8 cellular contexts compared by ENCODE assay signal in the genomic region with DNA sequence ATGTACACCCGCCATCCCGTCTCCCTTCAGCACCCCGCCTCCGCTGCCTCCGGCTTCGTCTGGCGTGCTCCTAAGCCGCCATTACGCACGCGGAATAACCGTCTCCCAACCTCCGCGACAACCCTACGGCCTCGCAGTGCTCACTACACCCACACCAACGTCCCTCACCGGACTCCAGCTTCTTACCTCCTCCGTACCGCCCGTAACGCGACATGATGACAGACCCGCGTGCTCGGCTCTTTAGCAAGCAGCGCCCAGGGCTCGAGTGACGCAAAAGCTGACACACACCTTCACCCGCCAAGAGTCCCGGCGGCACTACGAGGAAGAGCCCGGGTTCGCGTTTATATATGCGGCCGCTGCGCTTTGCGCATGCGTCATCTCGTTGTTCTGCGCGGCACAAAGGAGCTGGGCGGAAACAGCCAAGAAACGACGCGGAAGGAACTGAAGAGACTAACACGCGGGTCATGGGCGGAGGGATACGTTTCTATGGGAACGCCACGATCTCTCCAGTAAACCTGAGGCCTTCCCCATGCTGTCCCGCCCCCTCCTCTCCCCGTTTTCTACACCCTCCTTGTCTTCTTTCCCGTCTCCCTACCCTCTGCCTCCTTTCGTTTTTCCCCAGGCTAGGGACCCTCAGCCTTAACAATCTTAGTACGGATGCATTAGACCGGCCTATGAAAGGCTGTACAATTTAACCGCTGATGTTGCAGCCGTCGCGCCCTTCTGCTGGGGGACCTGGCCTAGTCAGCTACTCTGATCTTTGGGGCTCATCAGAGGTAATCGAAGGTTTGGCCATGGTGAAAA. TPM values are rescaled to one million over a fixed set of nuclear protein-coding genes. Genes with fewer than 3 reads are reported as not detected.
DNase-seq lines count a peak whose midpoint lies in the region; TF ChIP-seq lines count a peak whose summit lies in the region.

Gene SRSF7 (minus strand): TSS at position 319 of the 804 bp plus-strand sequence. CDS start 105 bp downstream, at position 214.

- no peaks in the 10 kb centered on the region for H3K9me2 ChIP-seq in SK-N-SH

- H3K79me2 ChIP-seq in SK-N-SH (ENCODE audit: insufficient read depth), result peaks cover 49% of the 10 kb centered on the region

- peaks cover 43% of the 10 kb centered on the region for H4K20me1 ChIP-seq in SK-N-SH (ENCODE audit: insufficient read depth)

- TF ChIP-seq EP300 in SK-N-SH (IDR thresholded peaks at IDR 0.05; ENCODE audit: borderline replicate concordance in 1 of 2, low read depth in 1 of 2, low read length in 1 of 2), result peak; percentile 30 to 38; a peak in 3 of 4 replicates

- H3K27me3 ChIP-seq in SK-N-SH (ENCODE audit: insufficient read depth), result no peaks in the 10 kb centered on the region

- peak within 1 kb of the TSS; percentile 92 to 94 for H3K4me3 ChIP-seq in SK-N-SH (ENCODE audit: low read depth in 2 of 2, low read length in 1 of 2)

- peaks cover 48% of the 10 kb centered on the region for H3K36me3 Mint-ChIP-seq in HFFc6 (ENCODE audit: low read depth)

- POLR2A ChIA-PET in SK-N-SH (lab: Yijun Ruan, JAX), result interaction anchor here (0.6 to 2.3 kb wide), 55 partner anchors 8 to 1429 kb away, joined by 3 to 65 read pairs (median 5); partner anchors contain the start of genes ATL2, CYP1B1, DHX57 and GEMIN6

- H3F3A ChIP-seq in SK-N-SH (replicated peaks; ENCODE audit: insufficient read depth), result peaks cover 29% of the 10 kb centered on the region

- peak within 1 kb of the TSS; percentile 92 to 100 for H3K27ac ChIP-seq in SK-N-SH (ENCODE audit: low read depth in 2 of 2, low read length in 1 of 2)

- peaks cover 38 to 39% of the 10 kb centered on the region in 2 experiments for H3K36me3 ChIP-seq in SK-N-SH (replicated peaks in 1 of 2; ENCODE audit: control insufficient read depth in 1 of 2, insufficient read depth in 2 of 2, low read length in 1 of 2)

- peaks cover 5% of the 10 kb centered on the region for H3K9me3 Mint-ChIP-seq in HFFc6

- CTCF ChIA-PET in SK-N-SH (lab: Yijun Ruan, JAX), result interaction anchor here (0.7 to 4.5 kb wide), 6 partner anchors 10 to 375 kb away, joined by 3 to 24 read pairs (median 5); partner anchors contain the start of gene ATL2

- peaks cover 39 to 42% of the 10 kb centered on the region in 2 experiments for H3K4me1 ChIP-seq in SK-N-SH (ENCODE audit: control insufficient read depth in 1 of 2, insufficient read depth in 2 of 2, low read depth in 1 of 2, low read length in 1 of 2)

- peak within 1 kb of the TSS; percentile 95 for H3K27ac Mint-ChIP-seq in HFFc6

- H2AFZ ChIP-seq in SK-N-SH (ENCODE audit: low read depth), result peak within 1 kb of the TSS; percentile 93

- TF ChIP-seq CTCF in HFFc6 (IDR thresholded peaks at IDR 0.05), result no peak
- TF ChIP-seq CTCF in SK-N-SH (IDR thresholded peaks at IDR 0.05), result no peak

- H3K9ac ChIP-seq in SK-N-SH, result peak within 1 kb of the TSS; percentile 97

- peak within 1 kb of the TSS; percentile 93 for H3K4me3 Mint-ChIP-seq in HFFc6

- peak; percentile 96 for DNase-seq in GM04503 (ENCODE audit: low read depth)
- DNase-seq in HFFc6, result peak; percentile 99
- DNase-seq in NCI-H1048 (lab: John Stamatoyannopoulos, UW), result peak; percentile 98
- DNase-seq in SK-N-SH, result peak; percentile 98
- DNase-seq in activated naive CD4-positive, alpha-beta T cell treated with anti-CD3 and anti-CD28 coated beads, Interleukin-2, amount 50 U/mL, for 16 hours, result peak; percentile 95
- peak; percentile 97 for DNase-seq in germinal center (ENCODE audit: low spot score)
- DNase-seq in non-pigmented ciliary epithelial cell (ENCODE audit: low read depth), result peak; percentile 97
- peak; percentile 100 for DNase-seq in superior temporal gyrus (ENCODE audit: extremely low spot score)

- no peak for TF ChIP-seq RAD21 in SK-N-SH (IDR thresholded peaks at IDR 0.05; ENCODE audit: low read length)

- peak within 1 kb of the TSS; percentile 91 for H3K4me2 ChIP-seq in SK-N-SH

- WGBS in SK-N-SH (ENCODE audit: low lambda C conversion rate), result 3% methylated on average over 63 of the region's 65 CpGs

- H3K9me3 ChIP-seq in SK-N-SH, result no peaks in the 10 kb centered on the region

- H3K27me3 Mint-ChIP-seq in HFFc6 (ENCODE audit: insufficient read depth), result peaks cover 10% of the 10 kb centered on the region

- H3K4me1 Mint-ChIP-seq in HFFc6 (ENCODE audit: low read depth), result peaks cover 50% of the 10 kb centered on the region

TF ChIP-seq in SK-N-SH, 30 proteins besides CTCF, POLR2A, EP300 and RAD21 (continues in another document):
- TF ChIP-seq NFIC (IDR thresholded peaks at IDR 0.05; ENCODE audit: borderline replicate concordance) (no peak; the same call in 1 of the 2 replicates), ZBTB33 (IDR thresholded peaks at IDR 0.05; ENCODE audit: borderline replicate concordance, low read depth) (no peak), EZH2phosphoT487 (IDR thresholded peaks at IDR 0.05; ENCODE audit: borderline replicate concordance, low read depth) (no peak), RCOR1 (IDR thresholded peaks at IDR 0.05; ENCODE audit: low read length) (peak; percentile 64), TEAD4 (IDR thresholded peaks at IDR 0.05; ENCODE audit: borderline replicate concordance, insufficient read depth) (0 out of 2 replicates have a peak, but pooled peaks have one; percentile 39), ELF1 (IDR thresholded peaks at IDR 0.05) (peak; percentile 90), JUND (IDR thresholded peaks at IDR 0.05) (peak; percentile 37; the same call in 1 of the 2 replicates), RFX5 (IDR thresholded peaks at IDR 0.05; ENCODE audit: low read length) (peak; percentile 59), MXI1 (IDR thresholded peaks at IDR 0.05; ENCODE audit: low read depth, low read length) (peak; percentile 97), SMC3 (IDR thresholded peaks at IDR 0.05; ENCODE audit: low read depth, low read length) (0 out of 2 replicates have a peak, but pooled peaks have one; percentile 7), CHD2 (IDR thresholded peaks at IDR 0.05; ENCODE audit: low read length, partially characterized antibody) (peak; percentile 98), USF2 (IDR thresholded peaks at IDR 0.05; ENCODE audit: borderline replicate concordance, low read depth, low read length) (no peak), SIN3A (IDR thresholded peaks at IDR 0.05; ENCODE audit: borderline replicate concordance, low read depth, low read length) (peak; percentile 99; the same call in 1 of the 2 replicates), GABPA (IDR thresholded peaks at IDR 0.05; ENCODE audit: low read depth) (peak; percentile 78), FOXJ3 (CRISPR knock-in tag; IDR thresholded peaks at IDR 0.05) (0 out of 2 replicates have a peak, but pooled peaks have one; percentile 53), YY1 (IDR thresholded peaks at IDR 0.05; ENCODE audit: low read depth) (peak; percentile 95), NRF1 (IDR thresholded peaks at IDR 0.05; ENCODE audit: low read depth, low read length) (peak; percentile 88), TAF1 (IDR thresholded peaks at IDR 0.05; ENCODE audit: borderline replicate concordance, low read depth, low read length) (peak; percentile 100), POLR2AphosphoS5 (IDR thresholded peaks at IDR 0.05; ENCODE audit: low read depth, low read length) (peak; percentile 100)
- TF ChIP-seq, protein P1, sequence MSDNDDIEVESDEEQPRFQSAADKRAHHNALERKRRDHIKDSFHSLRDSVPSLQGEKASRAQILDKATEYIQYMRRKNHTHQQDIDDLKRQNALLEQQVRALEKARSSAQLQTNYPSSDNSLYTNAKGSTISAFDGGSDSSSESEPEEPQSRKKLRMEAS (IDR thresholded peaks at IDR 0.05; ENCODE audit: low read depth), result peak; percentile 97
- TF ChIP-seq, protein P2, sequence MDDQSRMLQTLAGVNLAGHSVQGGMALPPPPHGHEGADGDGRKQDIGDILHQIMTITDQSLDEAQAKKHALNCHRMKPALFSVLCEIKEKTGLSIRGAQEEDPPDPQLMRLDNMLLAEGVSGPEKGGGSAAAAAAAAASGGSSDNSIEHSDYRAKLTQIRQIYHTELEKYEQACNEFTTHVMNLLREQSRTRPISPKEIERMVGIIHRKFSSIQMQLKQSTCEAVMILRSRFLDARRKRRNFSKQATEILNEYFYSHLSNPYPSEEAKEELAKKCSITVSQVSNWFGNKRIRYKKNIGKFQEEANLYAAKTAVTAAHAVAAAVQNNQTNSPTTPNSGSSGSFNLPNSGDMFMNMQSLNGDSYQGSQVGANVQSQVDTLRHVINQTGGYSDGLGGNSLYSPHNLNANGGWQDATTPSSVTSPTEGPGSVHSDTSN (IDR thresholded peaks at IDR 0.05), result peak; percentile 80

RNA-seq across cellular contexts. Expression of gene SRSF7, which starts in this region (rescaled TPM):
- 100 to 1,000 TPM; 120 to 153 (median 147) TPM for total RNA-seq in HFFc6 (2021; fragmentation: NEBNext Ultra II Directional; extraction: Animal tissue kit (Norgen Biotek cat#: 25700))
- polyA plus RNA-seq in SK-N-SH (2012; rRNA removed), result 199 and 212 TPM in 2 replicates
- polyA plus RNA-seq in SK-N-SH (2012; cell fraction: cytosol; rRNA removed), result 195 and 227 TPM in 2 replicates
- 186 and 370 TPM in 2 replicates for polyA plus RNA-seq in SK-N-SH (2012; cell fraction: nucleus; rRNA removed)

Comparison
In these comparisons a context has a peak if more than half of its experiments do, and no peak if none do; other contexts are left out.
1. Peak in every context shown above with its lines: DNase-seq, H3K4me3 ChIP-seq and H3K27ac ChIP-seq.